ENCODE assay signal across 18 cellular contexts in genomic region chr7:128849804-128850490, GRCh38. TPM values are rescaled to one million over a fixed set of nuclear protein-coding genes. Genes with fewer than 3 reads are reported as not detected.
A peak's percentile ranks its signal among the peaks of the same experiment; 100 is the strongest.
DNase-seq lines count a peak whose midpoint lies in the region; ATAC-seq and TF ChIP-seq lines count a peak whose summit lies in the region.
"Had no signal": no experiment of that assay in that cellular context is flagged by ENCODE, and none has a peak within 500 bp of the region (broad histone marks: within the 10 kb centered on the region; RNA-seq: fewer than 3 reads in every experiment).

No MANE protein-coding gene starts in this region.

- H3K9ac ChIP-seq in stomach smooth muscle (ENCODE audit: low read length in 2 of 2): no peak overlapping the region

- DNase-seq in HFFc6 (no peak), glutamatergic neuron (no peak), nephron progenitor cell (no peak), UCSD-AML1 (lab: John Stamatoyannopoulos, UW; ENCODE audit: unreplicated experiment) (no peak)
- DNase-seq in stimulated activated naive B cell treated with anti-CD40 and anti-IgM and Interleukin-4, amounts not matched to agents 10 μg/mL and 1 μg/mL and 100 μg/mL, for 72 hours: no peak
- DNase-seq: AML-193, DND-41, Karpas-422, MG63, NCI-H1048, NCI-H2029 treated with DMSO at 0.1 percent for 48 hours, NCI-H2171 treated with DMSO at 0.1 percent for 48 hours, NCI-H446, SJCRH30 had no signal

- H3K9me3 Mint-ChIP-seq in HFFc6 (no peaks in the 10 kb centered on the region), glutamatergic neuron (ENCODE audit: unreplicated experiment) (no peaks in the 10 kb centered on the region), nephron progenitor cell (no peaks in the 10 kb centered on the region)
- no peaks in the 10 kb centered on the region for H3K9me3 Mint-ChIP-seq in stimulated activated naive B cell treated with anti-CD40 and anti-IgM and Interleukin-4, amounts not matched to agents 10 μg/mL and 1 μg/mL and 100 μg/mL, for 72 hours

- H3K27me3 ChIP-seq in stomach smooth muscle (ENCODE audit: control insufficient read depth in 1 of 2, insufficient read depth in 2 of 2, low read length in 2 of 2): no peaks in the 10 kb centered on the region
- H3K27me3 ChIP-seq: MG63, SJCRH30 had no signal

- no peak for TF ChIP-seq CTCF in HFFc6 (IDR thresholded peaks at IDR 0.05)
- no peak for TF ChIP-seq CTCF in glutamatergic neuron (IDR thresholded peaks at IDR 0.05; ENCODE audit: partially characterized antibody, unreplicated experiment)
- TF ChIP-seq CTCF in nephron progenitor cell (IDR thresholded peaks at IDR 0.05): no peak

- H3K4me1 Mint-ChIP-seq in HFFc6 (ENCODE audit: low read depth) (no peaks in the 10 kb centered on the region), glutamatergic neuron (ENCODE audit: low read depth, unreplicated experiment) (no peaks in the 10 kb centered on the region), nephron progenitor cell (no peaks in the 10 kb centered on the region)
- no peaks in the 10 kb centered on the region for H3K4me1 Mint-ChIP-seq in stimulated activated naive B cell treated with anti-CD40 and anti-IgM and Interleukin-4, amounts not matched to agents 10 μg/mL and 1 μg/mL and 100 μg/mL, for 72 hours

- no peak for ATAC-seq in GM21619 (IDR thresholded peaks at IDR 0.05; ENCODE audit: unreplicated experiment)
- ATAC-seq in stimulated activated naive B cell treated with anti-CD40 and anti-IgM and Interleukin-4, amounts not matched to agents 10 μg/mL and 1 μg/mL and 100 μg/mL, for 72 hours (replicated peaks): no peak

- H3K27ac Mint-ChIP-seq in HFFc6 (peak overlapping the region; percentile 26; the same call in 1 of the 2 replicates), glutamatergic neuron (ENCODE audit: unreplicated experiment) (peak overlapping the region; percentile 12), nephron progenitor cell (peak overlapping the region; percentile 79)
- H3K27ac Mint-ChIP-seq in stimulated activated naive B cell treated with anti-CD40 and anti-IgM and Interleukin-4, amounts not matched to agents 10 μg/mL and 1 μg/mL and 100 μg/mL, for 72 hours: no peak overlapping the region

- peaks cover 13% of the 10 kb centered on the region; the same call in 1 of the 2 replicates for H3K36me3 Mint-ChIP-seq in HFFc6 (ENCODE audit: low read depth)
- H3K36me3 Mint-ChIP-seq in glutamatergic neuron (ENCODE audit: unreplicated experiment): no peaks in the 10 kb centered on the region
- H3K36me3 Mint-ChIP-seq in nephron progenitor cell (ENCODE audit: low read depth): peaks cover 6% of the 10 kb centered on the region
- H3K36me3 Mint-ChIP-seq in stimulated activated naive B cell treated with anti-CD40 and anti-IgM and Interleukin-4, amounts not matched to agents 10 μg/mL and 1 μg/mL and 100 μg/mL, for 72 hours: no peaks in the 10 kb centered on the region

- H3K4me3 ChIP-seq in stomach smooth muscle (ENCODE audit: low read length in 2 of 2): no peak overlapping the region
- H3K4me3 ChIP-seq: MG63, SJCRH30 had no signal

- H3K4me3 Mint-ChIP-seq in HFFc6 (no peak overlapping the region), glutamatergic neuron (ENCODE audit: unreplicated experiment) (no peak overlapping the region), nephron progenitor cell (no peak overlapping the region)
- no peak overlapping the region for H3K4me3 Mint-ChIP-seq in stimulated activated naive B cell treated with anti-CD40 and anti-IgM and Interleukin-4, amounts not matched to agents 10 μg/mL and 1 μg/mL and 100 μg/mL, for 72 hours

- peak overlapping the region; percentile 18 for H3K27ac ChIP-seq in stomach smooth muscle (ENCODE audit: low read length)
- H3K27ac ChIP-seq: C4-2B, SJCRH30 had no signal

- H3K36me3 ChIP-seq in stomach smooth muscle (ENCODE audit: control insufficient read depth in 2 of 2, insufficient read depth in 2 of 2, low read length in 2 of 2): peaks cover 82 to 89% of the 10 kb centered on the region in 2 donors

- H3K27me3 Mint-ChIP-seq in HFFc6 (ENCODE audit: insufficient read depth) (peaks cover 22% of the 10 kb centered on the region), glutamatergic neuron (ENCODE audit: unreplicated experiment) (peaks cover 8% of the 10 kb centered on the region), nephron progenitor cell (ENCODE audit: low read depth, poor library complexity) (no peaks in the 10 kb centered on the region)
- peaks cover 5 to 12% of the 10 kb centered on the region in 2 donors for H3K27me3 Mint-ChIP-seq in stimulated activated naive B cell treated with anti-CD40 and anti-IgM and Interleukin-4, amounts not matched to agents 10 μg/mL and 1 μg/mL and 100 μg/mL, for 72 hours

- H3K4me1 ChIP-seq in stomach smooth muscle (ENCODE audit: control insufficient read depth, insufficient read depth, low read length): peaks cover under 1% of the 10 kb centered on the region
- H3K4me1 ChIP-seq: SJCRH30 had no signal

- H3K9me3 ChIP-seq in stomach smooth muscle (ENCODE audit: control insufficient read depth in 2 of 2, low read length in 2 of 2): no peaks in the 10 kb centered on the region
- H3K9me3 ChIP-seq: MG63, SJCRH30 had no signal

RNA-seq across cellular contexts. Expression of gene ATP6V1F, which starts 12.7 kb away (rescaled TPM):
- total RNA-seq in HFFc6 (2021; fragmentation: NEBNext Ultra II Directional; extraction: Animal tissue kit (Norgen Biotek cat#: 25700)): 100 to 1,000 TPM; 179 to 212 (median 193) TPM
- 133 TPM for total RNA-seq in glutamatergic neuron (ENCODE audit: unreplicated experiment)

RNA-seq across cellular contexts. Expression of gene FLNC, which starts 19.7 kb away (rescaled TPM):
- 100 to 1,000 TPM; 492 to 540 (median 512) TPM for total RNA-seq in HFFc6 (2021; fragmentation: NEBNext Ultra II Directional; extraction: Animal tissue kit (Norgen Biotek cat#: 25700))
- total RNA-seq in glutamatergic neuron (ENCODE audit: unreplicated experiment): 241 TPM

RNA-seq across cellular contexts. Expression of gene CCDC136, which starts 58.2 kb away (rescaled TPM):
- 10 to 100 TPM in 4 of 6 experiments, 1 to 10 TPM in 2; 7.4 to 16.5 (median 13.7) TPM for total RNA-seq in HFFc6 (2021; fragmentation: NEBNext Ultra II Directional; extraction: Animal tissue kit (Norgen Biotek cat#: 25700))
- 202 TPM for total RNA-seq in glutamatergic neuron (ENCODE audit: unreplicated experiment)
- total RNA-seq: HT-29 had no signal

Comparison
In these comparisons a context has a peak if more than half of its experiments do, and no peak if none do; other contexts are left out.
1. RNA of gene CCDC136, which starts 58.2 kb away (total RNA-seq): 202 TPM in glutamatergic neuron (single experiment); 7.4 to 16.5 TPM in HFFc6; every median in the first group is over 10 times any median in the second.